1 cellular context compared by ENCODE assay signal in genomic region chr7:83486957-83487356, GRCh38.
TF ChIP-seq lines count a peak whose summit lies in the region.

No MANE protein-coding gene starts in this region.

TF ChIP-seq in SK-N-SH treated with all-trans-retinoic acid at 6 μM for 48 hours, 23 proteins besides CTCF, POLR2A, EP300 and RAD21 (continued from another document):
- TF ChIP-seq, protein P1, sequence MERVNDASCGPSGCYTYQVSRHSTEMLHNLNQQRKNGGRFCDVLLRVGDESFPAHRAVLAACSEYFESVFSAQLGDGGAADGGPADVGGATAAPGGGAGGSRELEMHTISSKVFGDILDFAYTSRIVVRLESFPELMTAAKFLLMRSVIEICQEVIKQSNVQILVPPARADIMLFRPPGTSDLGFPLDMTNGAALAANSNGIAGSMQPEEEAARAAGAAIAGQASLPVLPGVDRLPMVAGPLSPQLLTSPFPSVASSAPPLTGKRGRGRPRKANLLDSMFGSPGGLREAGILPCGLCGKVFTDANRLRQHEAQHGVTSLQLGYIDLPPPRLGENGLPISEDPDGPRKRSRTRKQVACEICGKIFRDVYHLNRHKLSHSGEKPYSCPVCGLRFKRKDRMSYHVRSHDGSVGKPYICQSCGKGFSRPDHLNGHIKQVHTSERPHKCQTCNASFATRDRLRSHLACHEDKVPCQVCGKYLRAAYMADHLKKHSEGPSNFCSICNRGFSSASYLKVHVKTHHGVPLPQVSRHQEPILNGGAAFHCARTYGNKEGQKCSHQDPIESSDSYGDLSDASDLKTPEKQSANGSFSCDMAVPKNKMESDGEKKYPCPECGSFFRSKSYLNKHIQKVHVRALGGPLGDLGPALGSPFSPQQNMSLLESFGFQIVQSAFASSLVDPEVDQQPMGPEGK (CRISPR knock-in tag; IDR thresholded peaks at IDR 0.05; ENCODE audit: borderline replicate concordance) = no peak
- no peak for TF ChIP-seq ZNF8 (CRISPR knock-in tag; IDR thresholded peaks at IDR 0.05)
- TF ChIP-seq OSR1 (CRISPR knock-in tag; IDR thresholded peaks at IDR 0.05) = no peak
- no peak for TF ChIP-seq BACH2 (CRISPR knock-in tag; IDR thresholded peaks at IDR 0.05; ENCODE audit: borderline replicate concordance)
- no peak for TF ChIP-seq SNAI2 (CRISPR knock-in tag; IDR thresholded peaks at IDR 0.05)
- no peak for TF ChIP-seq ZFP30 (CRISPR knock-in tag; IDR thresholded peaks at IDR 0.05)
- no peak for TF ChIP-seq ZNF70 (CRISPR knock-in tag; IDR thresholded peaks at IDR 0.05)
- TF ChIP-seq ZFP3 (CRISPR knock-in tag; IDR thresholded peaks at IDR 0.05) = no peak
- TF ChIP-seq CSDC2 (CRISPR knock-in tag; IDR thresholded peaks at IDR 0.05) = no peak
- TF ChIP-seq, protein P2, sequence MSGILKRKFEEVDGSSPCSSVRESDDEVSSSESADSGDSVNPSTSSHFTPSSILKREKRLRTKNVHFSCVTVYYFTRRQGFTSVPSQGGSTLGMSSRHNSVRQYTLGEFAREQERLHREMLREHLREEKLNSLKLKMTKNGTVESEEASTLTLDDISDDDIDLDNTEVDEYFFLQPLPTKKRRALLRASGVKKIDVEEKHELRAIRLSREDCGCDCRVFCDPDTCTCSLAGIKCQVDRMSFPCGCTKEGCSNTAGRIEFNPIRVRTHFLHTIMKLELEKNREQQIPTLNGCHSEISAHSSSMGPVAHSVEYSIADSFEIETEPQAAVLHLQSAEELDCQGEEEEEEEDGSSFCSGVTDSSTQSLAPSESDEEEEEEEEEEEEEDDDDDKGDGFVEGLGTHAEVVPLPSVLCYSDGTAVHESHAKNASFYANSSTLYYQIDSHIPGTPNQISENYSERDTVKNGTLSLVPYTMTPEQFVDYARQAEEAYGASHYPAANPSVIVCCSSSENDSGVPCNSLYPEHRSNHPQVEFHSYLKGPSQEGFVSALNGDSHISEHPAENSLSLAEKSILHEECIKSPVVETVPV (CRISPR knock-in tag; IDR thresholded peaks at IDR 0.05) = no peak
- no peak for TF ChIP-seq PPARA (CRISPR knock-in tag; IDR thresholded peaks at IDR 0.05; ENCODE audit: borderline replicate concordance)
- TF ChIP-seq GLIS3 (CRISPR knock-in tag; IDR thresholded peaks at IDR 0.05) = no peak
